In genomic region chr10:70576803-70577517, GRCh38 we compare ENCODE assay signal across 11 cellular contexts. TPM values are rescaled to one million over a fixed set of nuclear protein-coding genes. Genes with fewer than 3 reads are reported as not detected.
DNase-seq lines count a peak whose midpoint lies in the region; ATAC-seq, FAIRE-seq and TF ChIP-seq lines count a peak whose summit lies in the region.
"Had no signal": no experiment of that assay in that cellular context is flagged by ENCODE, and none has a peak within 500 bp of the region (broad histone marks: within the 10 kb centered on the region; RNA-seq: fewer than 3 reads in every experiment).

No MANE protein-coding gene starts in this region.

- H3K9me3 ChIP-seq in upper lobe of right lung, result no peaks in the 10 kb centered on the region
- H3K9me3 ChIP-seq: left ventricle myocardium inferior had no signal

- peak; percentile 33 for FAIRE-seq in GM18507 (lab: Jason Lieb, UNC)
- FAIRE-seq: H1 had no signal

- peaks cover 20% of the 10 kb centered on the region for H3K27me3 ChIP-seq in foreskin keratinocyte
- H3K27me3 ChIP-seq in upper lobe of right lung, result no peaks in the 10 kb centered on the region

- no peak overlapping the region for H3K27ac ChIP-seq in foreskin keratinocyte
- H3K27ac ChIP-seq in upper lobe of right lung, result no peak overlapping the region

- H3K36me3 ChIP-seq in upper lobe of right lung, result no peaks in the 10 kb centered on the region
- H3K36me3 ChIP-seq: left ventricle myocardium inferior had no signal

- TF ChIP-seq CTCF in foreskin keratinocyte (conservative IDR thresholded peaks at IDR 0.05) (no peak), upper lobe of right lung (IDR thresholded peaks at IDR 0.05) (no peak)

- ATAC-seq in foreskin keratinocyte (peak; percentile 40), upper lobe of right lung (no peak)
- ATAC-seq in activated CD4-positive, CD25-positive, alpha-beta regulatory T cell treated with anti-CD3 and anti-CD28 coated beads, Interleukin-2, amount 50 U/mL, for 24 hours, result no peak

- DNase-seq in AG20443 (ENCODE audit: low spot score) (peak; percentile 59), GM18507 (ENCODE audit: extremely low spot score, insufficient read length, low read depth) (no peak), RPMI7951 (ENCODE audit: low read depth) (peak; percentile 50), foreskin keratinocyte (peak in 1 of 2 donors; percentile 54), upper lobe of right lung (no peak), Kasumi-1 (lab: John Stamatoyannopoulos, UW) (no peak)
- no peak for DNase-seq in stimulated activated CD4-positive, alpha-beta T cell treated with anti-CD3 and anti-CD28 coated beads, Interleukin-4, amount 100 ng/mL, for 4 hours
- DNase-seq: left ventricle myocardium inferior, NCI-H1092 had no signal

- H3K4me1 ChIP-seq in foreskin keratinocyte, result peaks cover 33% of the 10 kb centered on the region
- peaks cover 20% of the 10 kb centered on the region for H3K4me1 ChIP-seq in upper lobe of right lung

- H3K4me3 ChIP-seq in upper lobe of right lung, result no peak overlapping the region

- intact Hi-C loops in upper lobe of right lung (cut with DNase I), result no loop called here

RNA-seq across cellular contexts. Expression of gene PRF1, which starts 25.6 kb away (rescaled TPM):
- total RNA-seq in RPMI7951 (2014; rRNA removed; shearing (Covaris generic)), result not detected in 2 replicates
- total RNA-seq in foreskin keratinocyte, result not detected in 2 replicates
- not detected in 2 replicates for polyA plus RNA-seq in foreskin keratinocyte
- total RNA-seq in upper lobe of right lung, result 32.3 TPM
- total RNA-seq: H1 had no signal

Comparison
In these comparisons a context has a peak if more than half of its experiments do, and no peak if none do; other contexts are left out.
1. DNase-seq: peak in AG20443 (single experiment) and RPMI7951 (single experiment); none in GM18507 (single experiment), stimulated activated CD4-positive, alpha-beta T cell treated with anti-CD3 and anti-CD28 coated beads, Interleukin-4, amount 100 ng/mL, for 4 hours (0 of 2), upper lobe of right lung (single experiment) and Kasumi-1 (0 of 2).
2. RNA of gene PRF1, which starts 25.6 kb away (total RNA-seq): 32.3 TPM in upper lobe of right lung (single experiment); not detected in RPMI7951 and not detected in foreskin keratinocyte; every median in the first group is over 10 times any median in the second.